Comparison of ENCODE assay signal across 15 cellular contexts in genomic region chr5:13107553-13107952, GRCh38.
A peak's percentile ranks its signal among the peaks of the same experiment; 100 is the strongest.
DNase-seq lines count a peak whose midpoint lies in the region; ATAC-seq and TF ChIP-seq lines count a peak whose summit lies in the region.
"Had no signal": no experiment of that assay in that cellular context is flagged by ENCODE, and none has a peak within 500 bp of the region (broad histone marks: within the 10 kb centered on the region; RNA-seq: fewer than 3 reads in every experiment).

No MANE protein-coding gene starts in this region.

- no TSS peak for BruUV-seq in MCF 10A (replicated peaks; lab: Mats Ljungman, UMichigan)

- peaks cover 11% of the 10 kb centered on the region for H3K4me1 Mint-ChIP-seq in MCF 10A (ENCODE audit: insufficient read depth, unreplicated experiment)
- peaks cover 9% of the 10 kb centered on the region for H3K4me1 Mint-ChIP-seq in mesothelial cell of epicardium
- H3K4me1 Mint-ChIP-seq: CD8-positive, alpha-beta memory T cell had no signal

- H3K27ac ChIP-seq in breast epithelium (no peak overlapping the region), suprapubic skin (no peak overlapping the region)
- H3K27ac ChIP-seq: 22Rv1, BLaER1, GM23248 had no signal

- TF ChIP-seq CTCF in MCF 10A (IDR thresholded peaks at IDR 0.05; ENCODE audit: unreplicated experiment) (no peak), breast epithelium (IDR thresholded peaks at IDR 0.05) (no peak), epithelial cell of esophagus (IDR thresholded peaks at IDR 0.05; ENCODE audit: insufficient read depth, low read depth, low read length, missing control alignments) (no peak), suprapubic skin (IDR thresholded peaks at IDR 0.05) (no peak), mesothelial cell of epicardium (IDR thresholded peaks at IDR 0.05; ENCODE audit: unreplicated experiment) (no peak)

- H3K27ac Mint-ChIP-seq in MCF 10A (ENCODE audit: low read depth, unreplicated experiment) (no peak overlapping the region), mesothelial cell of epicardium (no peak overlapping the region)
- H3K27ac Mint-ChIP-seq: CD8-positive, alpha-beta memory T cell had no signal

- no peaks in the 10 kb centered on the region for H3K9me3 ChIP-seq in breast epithelium
- H3K9me3 ChIP-seq in suprapubic skin, result no peaks in the 10 kb centered on the region
- H3K9me3 ChIP-seq: BLaER1, Caco-2 had no signal

- 69% methylated on average over 1 of the region's 1 CpG for WGBS in suprapubic skin

- POLR2A ChIA-PET in MCF 10A (lab: Yijun Ruan, JAX), result no interaction called here

- H3K27me3 ChIP-seq in breast epithelium (no peaks in the 10 kb centered on the region), suprapubic skin (no peaks in the 10 kb centered on the region)
- H3K27me3 ChIP-seq: BLaER1 had no signal

- no peak for ATAC-seq in GM21825 (IDR thresholded peaks at IDR 0.05; ENCODE audit: unreplicated experiment)
- ATAC-seq: HepG2 had no signal

- H3K4me1 ChIP-seq in breast epithelium (no peaks in the 10 kb centered on the region), suprapubic skin (no peaks in the 10 kb centered on the region)
- H3K4me1 ChIP-seq: BLaER1, Caco-2 had no signal

- H3K27me3 Mint-ChIP-seq in MCF 10A (ENCODE audit: insufficient read depth, unreplicated experiment) (no peaks in the 10 kb centered on the region), mesothelial cell of epicardium (ENCODE audit: low read depth) (no peaks in the 10 kb centered on the region)
- H3K27me3 Mint-ChIP-seq: CD8-positive, alpha-beta memory T cell had no signal

- H3K36me3 ChIP-seq in breast epithelium (no peaks in the 10 kb centered on the region), suprapubic skin (no peaks in the 10 kb centered on the region)
- H3K36me3 ChIP-seq: BLaER1 had no signal

- H3K36me3 Mint-ChIP-seq in MCF 10A (ENCODE audit: insufficient read depth, unreplicated experiment) (no peaks in the 10 kb centered on the region), mesothelial cell of epicardium (no peaks in the 10 kb centered on the region)
- H3K36me3 Mint-ChIP-seq: CD8-positive, alpha-beta memory T cell had no signal

- TF ChIP-seq EP300 in suprapubic skin (IDR thresholded peaks at IDR 0.05), result no peak

- TF ChIP-seq POLR2A in breast epithelium (IDR thresholded peaks at IDR 0.05) (no peak), suprapubic skin (IDR thresholded peaks at IDR 0.05) (no peak)

- H3K9me3 Mint-ChIP-seq in MCF 10A (ENCODE audit: unreplicated experiment), result no peaks in the 10 kb centered on the region
- no peaks in the 10 kb centered on the region for H3K9me3 Mint-ChIP-seq in mesothelial cell of epicardium

- no peak overlapping the region for H3K4me3 ChIP-seq in breast epithelium
- no peak overlapping the region for H3K4me3 ChIP-seq in epithelial cell of esophagus (ENCODE audit: low read length)
- no peak overlapping the region for H3K4me3 ChIP-seq in suprapubic skin
- H3K4me3 ChIP-seq: BLaER1, GM23248 had no signal

- CTCF ChIA-PET in MCF 10A (lab: Yijun Ruan, JAX), result no interaction called here

- intact Hi-C loops in MCF 10A (cut with micrococcal nuclease) (no loop called here), breast epithelium (cut with DNase I; ENCODE audit: low total_unique reads) (no loop called here)

- DNase-seq in MCF 10A (ENCODE audit: unreplicated experiment), result peak; percentile 13
- no peak for DNase-seq in breast epithelium (ENCODE audit: low spot score in 2 of 2)
- DNase-seq in RKO (ENCODE audit: low spot score), result peak; percentile 32
- DNase-seq in epithelial cell of esophagus (ENCODE audit: low read depth), result peak; percentile 54
- DNase-seq in DMS53 (lab: John Stamatoyannopoulos, UW), result no peak
- no peak for DNase-seq in suprapubic skin (ENCODE audit: low spot score in 2 of 2)
- no peak for DNase-seq in mesothelial cell of epicardium (ENCODE audit: low spot score in 2 of 2, unreplicated experiment in 2 of 2)
- DNase-seq: AML-193; Caco-2; CD8-positive, alpha-beta memory T cell; GM23248 had no signal

- H3K4me3 Mint-ChIP-seq in MCF 10A (ENCODE audit: unreplicated experiment) (no peak overlapping the region), mesothelial cell of epicardium (no peak overlapping the region)
- H3K4me3 Mint-ChIP-seq: CD8-positive, alpha-beta memory T cell had no signal

Comparison
In these comparisons a context has a peak if more than half of its experiments do, and no peak if none do; other contexts are left out.
1. DNase-seq: peak in MCF 10A (single experiment), RKO (single experiment) and epithelial cell of esophagus (single experiment); none in breast epithelium (0 of 2), DMS53 (single experiment), suprapubic skin (0 of 2) and mesothelial cell of epicardium (0 of 2).